ENCODE assay signal across 24 cellular contexts in genomic region chr16:4960579-4960978, GRCh38. TPM values are rescaled to one million over a fixed set of nuclear protein-coding genes. Genes with fewer than 3 reads are reported as not detected.
DNase-seq lines count a peak whose midpoint lies in the region; FAIRE-seq and TF ChIP-seq lines count a peak whose summit lies in the region.
"Had no signal": no experiment of that assay in that cellular context is flagged by ENCODE, and none has a peak within 500 bp of the region (broad histone marks: within the 10 kb centered on the region; RNA-seq: fewer than 3 reads in every experiment).

No MANE protein-coding gene starts in this region.

- no peak for FAIRE-seq in GM12891 (lab: Jason Lieb, UNC)
- FAIRE-seq: A549, G401.6, GM19239, H1 had no signal

- no peak for TF ChIP-seq CTCF in dorsolateral prefrontal cortex (IDR thresholded peaks at IDR 0.05 in 54 of 56, conservative IDR thresholded peaks at IDR 0.05 in 2 of 56; ENCODE audit: low read depth in 1 of 56, partially characterized antibody in 56 of 56)
- no peak for TF ChIP-seq CTCF in tibial nerve (IDR thresholded peaks at IDR 0.05)
- no peak for TF ChIP-seq CTCF in ascending aorta (IDR thresholded peaks at IDR 0.05)

- no peaks in the 10 kb centered on the region for H3K27me3 ChIP-seq in dorsolateral prefrontal cortex
- peaks cover 0 to 9% of the 10 kb centered on the region in 2 donors for H3K27me3 ChIP-seq in tibial nerve
- H3K27me3 ChIP-seq in ascending aorta: no peaks in the 10 kb centered on the region

- H3K4me1 ChIP-seq in tibial nerve (peaks cover 0 to 31% (median 11%) of the 10 kb centered on the region in 4 donors), ascending aorta (peaks cover 0 to 11% of the 10 kb centered on the region in 2 donors)

- no peak for TF ChIP-seq EP300 in tibial nerve (IDR thresholded peaks at IDR 0.05)

- H3K9me3 ChIP-seq in tibial nerve: no peaks in the 10 kb centered on the region
- H3K9me3 ChIP-seq in ascending aorta: no peaks in the 10 kb centered on the region
- H3K9me3 ChIP-seq: A549 had no signal

- DNase-seq in dorsolateral prefrontal cortex (peak in 1 of 10 donors; percentile 48), substantia nigra (lab: John Stamatoyannopoulos, UW) (peak in 1 of 49 donors; percentile 53), tibial nerve (ENCODE audit: low spot score in 2 of 2) (no peak), ascending aorta (ENCODE audit: low spot score in 2 of 2) (no peak), GM12891 (ENCODE audit: insufficient read length, low spot score) (no peak), DMS79 treated with DMSO at 0.1 percent for 48 hours (lab: John Stamatoyannopoulos, UW) (no peak)
- DNase-seq: 8988T; ACHN; AML-193; C1 segment of cervical spinal cord; Calu3; CD4-positive, alpha-beta memory T cell; COR-L47; DMS53; DND-41; GM23248; H7; HCEC 1CT had no signal

- no peaks in the 10 kb centered on the region for H3K36me3 ChIP-seq in tibial nerve
- no peaks in the 10 kb centered on the region for H3K36me3 ChIP-seq in ascending aorta

- WGBS in tibial nerve, 2 donors: 77 to 80% methylated on average over 6 of the region's 6 CpGs

- H3K4me3 ChIP-seq in dorsolateral prefrontal cortex: peak overlapping the region; percentile 47 to 99 (median 81)
- no peak overlapping the region for H3K4me3 ChIP-seq in tibial nerve
- no peak overlapping the region for H3K4me3 ChIP-seq in ascending aorta
- H3K4me3 ChIP-seq: A549, GM23248 had no signal

- TF ChIP-seq POLR2A in tibial nerve (IDR thresholded peaks at IDR 0.05): no peak
- TF ChIP-seq POLR2A in GM12891 (IDR thresholded peaks at IDR 0.05; ENCODE audit: low read depth, low read length): no peak

- intact Hi-C loops in dorsolateral prefrontal cortex (cut with DNase I) (loop anchor here in 1 of 2 donors (5.0 kb wide), 1 partner anchor 37 kb away; no protein-coding TSS in a partner anchor), ascending aorta (cut with DNase I) (no loop called here)

- H3K27ac ChIP-seq in angular gyrus (ENCODE audit: low read depth, low read length) (peak overlapping the region; percentile 97), dorsolateral prefrontal cortex (peak overlapping the region in 57 of 59 donors; percentile 10 to 100 (median 96)), substantia nigra (ENCODE audit: low read depth, low read length, poor library complexity, severe bottlenecking) (peak overlapping the region; percentile 94), tibial nerve (peak overlapping the region; percentile 17 to 73 (median 46)), ascending aorta (no peak overlapping the region)
- H3K27ac ChIP-seq: A549, GM23248 had no signal

TF ChIP-seq in GM12891, 5 proteins besides CTCF, POLR2A, EP300 and RAD21:
- TF ChIP-seq POLR2AphosphoS5 (IDR thresholded peaks at IDR 0.05; ENCODE audit: low read depth, low read length) (no peak), PAX5 (IDR thresholded peaks at IDR 0.05; ENCODE audit: insufficient read depth, low read length, severe bottlenecking) (no peak), TAF1 (IDR thresholded peaks at IDR 0.05; ENCODE audit: low read depth, low read length) (no peak), SPI1 (IDR thresholded peaks at IDR 0.05; ENCODE audit: low read depth, low read length) (no peak), POU2F2 (IDR thresholded peaks at IDR 0.05; ENCODE audit: low read depth, low read length) (no peak)
TF ChIP-seq in GM12891: peak in this region for 0.

RNA-seq across cellular contexts. Expression of gene SEC14L5, which starts 2.4 kb away (rescaled TPM):
- 100 to 1,000 TPM in 6 of 120 experiments, 10 to 100 TPM in 114; 34.5 to 145 (median 61.7) TPM for total RNA-seq in dorsolateral prefrontal cortex
- total RNA-seq in tibial nerve: 10 to 100 TPM; 12.0 to 29.0 (median 13.6) TPM
- 5.7 TPM for total RNA-seq in ascending aorta
- 0.15 TPM for polyA plus RNA-seq in GM12891 (2012; ENCODE audit: low read depth, missing spikeins)
- total RNA-seq: CD4-positive, alpha-beta memory T cell; GM23248 had no signal
- polyA plus RNA-seq: BJ; CD4-positive, alpha-beta memory T cell; GM23248 had no signal

RNA-seq across cellular contexts. Expression of gene PPL, which starts 23.6 kb away (rescaled TPM):
- total RNA-seq in dorsolateral prefrontal cortex (10 to 100 TPM in 115 of 120 experiments, 1 to 10 TPM in 5; 6.5 to 31.8 (median 19.5) TPM), tibial nerve (100 to 1,000 TPM in 3 of 4 donors, 10 to 100 TPM in 1; 52.2 to 246 (median 200) TPM), ascending aorta (25.7 TPM)
- 0.15 TPM for polyA plus RNA-seq in GM12891 (2012; ENCODE audit: low read depth, missing spikeins)
- total RNA-seq: CD4-positive, alpha-beta memory T cell had no signal

Comparison
In these comparisons a context has a peak if more than half of its experiments do, and no peak if none do; other contexts are left out.
1. H3K27ac ChIP-seq: peak in angular gyrus (single experiment), dorsolateral prefrontal cortex (57 of 59), substantia nigra (single experiment) and tibial nerve (4 of 4); none in ascending aorta (0 of 2).
2. H3K4me3 ChIP-seq: peak in dorsolateral prefrontal cortex (59 of 59); none in tibial nerve (0 of 4) and ascending aorta (0 of 2).